8 cellular contexts compared by ENCODE assay signal in genomic region chr2:58762176-58762781, GRCh38.
DNase-seq lines count a peak whose midpoint lies in the region; ATAC-seq and TF ChIP-seq lines count a peak whose summit lies in the region.

No MANE protein-coding gene starts in this region.

- H3K9me3 ChIP-seq in vagina = no peaks in the 10 kb centered on the region

- POLR2A ChIA-PET in WTC11 (lab: Charles Lee) = interaction anchor here (0.7 to 0.8 kb wide), 2 partner anchors 10 to 360 kb away, joined by 3 read pairs; no protein-coding TSS in a partner anchor

- CTCF ChIA-PET in WTC11 (lab: Charles Lee) = interaction anchor here (0.6 to 3.2 kb wide), 17 partner anchors 15 to 1042 kb away, joined by 3 to 17 read pairs (median 3); no protein-coding TSS in a partner anchor

- H3K4me3 ChIP-seq in GM12875 (ENCODE audit: low read depth, low read length) (no peak overlapping the region), vagina (no peak overlapping the region)

- TF ChIP-seq CTCF in GM12875 (IDR thresholded peaks at IDR 0.05; ENCODE audit: borderline replicate concordance, insufficient read depth, low read depth, low read length) (peak; percentile 65), WTC11 (IDR thresholded peaks at IDR 0.05) (peak; percentile 74), vagina (IDR thresholded peaks at IDR 0.05) (no peak)

- peak; percentile 88 for ATAC-seq in HG02642 (IDR thresholded peaks at IDR 0.05; ENCODE audit: poor library complexity, unreplicated experiment)
- peak; percentile 98 for ATAC-seq in WTC11

- no peaks in the 10 kb centered on the region for H3K9me3 Mint-ChIP-seq in WTC11

- peaks cover 37% of the 10 kb centered on the region for H3K4me1 Mint-ChIP-seq in WTC11

- DNase-seq in Ammon's horn (ENCODE audit: low spot score) = peak; percentile 54
- DNase-seq in NCI-H146 treated with DMSO at 0.1 percent for 48 hours (lab: John Stamatoyannopoulos, UW; ENCODE audit: unreplicated experiment) = peak; percentile 56
- peak; percentile 82 for DNase-seq in WTC11 (ENCODE audit: low spot score)
- DNase-seq in germinal center (ENCODE audit: low spot score) = peak; percentile 20
- peak; percentile 51 for DNase-seq in renal cortical epithelial cell (ENCODE audit: low read depth)
- DNase-seq in vagina (ENCODE audit: extremely low spot score in 2 of 2) = no peak

- H3K27ac Mint-ChIP-seq in WTC11 = no peak overlapping the region

- no peak overlapping the region for H3K4me3 Mint-ChIP-seq in WTC11

- no peaks in the 10 kb centered on the region for H3K27me3 Mint-ChIP-seq in WTC11 (ENCODE audit: low read depth)

- intact Hi-C loops in vagina (cut with DNase I) = no loop called here

- no peak overlapping the region for H3K27ac ChIP-seq in vagina

- TF ChIP-seq POLR2A in vagina (IDR thresholded peaks at IDR 0.05) = no peak

- H3K36me3 Mint-ChIP-seq in WTC11 = no peaks in the 10 kb centered on the region

- H3K27me3 ChIP-seq in vagina = no peaks in the 10 kb centered on the region

- no peaks in the 10 kb centered on the region for H3K36me3 ChIP-seq in vagina

- H3K4me1 ChIP-seq in vagina = no peaks in the 10 kb centered on the region

TF ChIP-seq in WTC11, 78 proteins besides CTCF, POLR2A, EP300 and RAD21:
- TF ChIP-seq GTF2I (CRISPR knock-in tag; conservative IDR thresholded peaks at IDR 0.05) = no peak
- TF ChIP-seq RORB (CRISPR knock-in tag; IDR thresholded peaks at IDR 0.05) = no peak
- no peak for TF ChIP-seq ZNF232 (CRISPR knock-in tag; IDR thresholded peaks at IDR 0.05)
- TF ChIP-seq ELF4 (CRISPR knock-in tag; IDR thresholded peaks at IDR 0.05; ENCODE audit: low read depth) = no peak
- TF ChIP-seq TEAD1 (CRISPR knock-in tag; IDR thresholded peaks at IDR 0.05) = 0 out of 2 replicates have a peak, but pooled peaks have one; percentile 36

Comparison
In these comparisons a context has a peak if more than half of its experiments do, and no peak if none do; other contexts are left out.
1. DNase-seq: peak in Ammon's horn (single experiment), NCI-H146 treated with DMSO at 0.1 percent for 48 hours (single experiment), WTC11 (single experiment), germinal center (single experiment) and renal cortical epithelial cell (single experiment); none in vagina (0 of 2).
2. CTCF ChIP-seq: peak in GM12875 (single experiment) and WTC11 (single experiment); none in vagina (0 of 3).